In the genomic region with DNA sequence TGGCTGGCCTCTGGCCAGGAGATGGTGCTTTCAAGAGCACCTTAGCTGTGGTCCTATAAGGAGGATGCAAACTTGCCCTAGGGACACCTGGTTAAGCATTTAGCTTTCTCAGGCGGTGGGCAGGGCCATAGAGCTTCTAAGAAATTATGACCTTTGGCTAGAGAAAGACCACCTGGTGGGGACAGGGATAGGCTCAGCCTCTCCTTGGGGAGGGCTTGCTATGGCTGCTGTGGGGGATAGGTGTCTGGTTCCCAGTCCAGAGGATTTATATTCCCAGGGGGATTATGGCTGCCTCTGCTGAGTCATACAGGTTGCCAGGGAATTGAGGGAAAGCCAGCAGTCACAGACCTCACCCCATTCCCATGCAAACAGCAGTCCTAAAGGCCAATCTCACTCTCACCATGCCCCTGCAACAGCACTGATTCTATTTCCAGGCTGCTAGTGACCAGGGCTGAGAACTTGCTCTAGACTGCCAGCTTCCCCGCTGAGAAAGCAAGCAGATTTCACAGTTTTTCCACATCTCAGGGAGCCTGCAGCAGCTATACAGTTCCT, we compare ENCODE assay signal across 22 cellular contexts.
DNase-seq lines count a peak whose midpoint lies in the region; ATAC-seq and TF ChIP-seq lines count a peak whose summit lies in the region.
"Had no signal": no experiment of that assay in that cellular context is flagged by ENCODE, and none has a peak within 500 bp of the region (broad histone marks: within the 10 kb centered on the region; RNA-seq: fewer than 3 reads in every experiment).

No MANE protein-coding gene starts in this region.

- H3K18ac ChIP-seq in H9 (ENCODE audit: insufficient read length, low read depth, low read length): no peak overlapping the region

- H3K4ac ChIP-seq in H9 (ENCODE audit: low read depth, low read length): no peak overlapping the region

- H3K23me2 ChIP-seq in H9 (ENCODE audit: insufficient read length, low read depth, low read length, poor library complexity, severe bottlenecking): no peaks in the 10 kb centered on the region

- H3K27ac Mint-ChIP-seq in H9: peak overlapping the region in 1 of 3 experiments; percentile 76; a peak in 4 of 7 replicates
- H3K27ac Mint-ChIP-seq: activated CD4-positive, alpha-beta T cell treated with anti-CD3 and anti-CD28 coated beads, Interleukin-2, amount 10 ng/mL, durations not matched to agents 24 days and 14 days; stimulated activated effector memory CD8-positive, alpha-beta T cell treated with anti-CD3 and anti-CD28 coated beads, Interleukin-12 subunit alpha, Interleukin-12 subunit beta, amount 100 ng/mL, for 72 hours had no signal

- no CpG with 5 or more reads among the region's 2 CpGs for WGBS in H9 (ENCODE audit: extremely low coverage, insufficient read length, low lambda C conversion rate)

- no peaks in the 10 kb centered on the region for H4K20me1 ChIP-seq in H9 (ENCODE audit: control insufficient read depth, insufficient read depth, insufficient read length)

- H2AK5ac ChIP-seq in H9 (ENCODE audit: insufficient read length, low read length): no peak overlapping the region

- no peak overlapping the region for H4K8ac ChIP-seq in H9 (replicated peaks; ENCODE audit: insufficient read length, low read depth, low read length)

- H3K9ac ChIP-seq in H9 (ENCODE audit: extremely low read depth, insufficient read length, low read length): no peak overlapping the region

- no peak overlapping the region for H4K5ac ChIP-seq in H9 (ENCODE audit: insufficient read length, low read depth, low read length)

- no peaks in the 10 kb centered on the region for H3K36me3 Mint-ChIP-seq in H9 (ENCODE audit: insufficient read depth in 1 of 3, low read depth in 3 of 3)
- H3K36me3 Mint-ChIP-seq: stimulated activated effector memory CD8-positive, alpha-beta T cell treated with anti-CD3 and anti-CD28 coated beads, Interleukin-12 subunit alpha, Interleukin-12 subunit beta, amount 100 ng/mL, for 72 hours had no signal

- no peak overlapping the region for H2AFZ ChIP-seq in H9 (ENCODE audit: low read length)

- no peak overlapping the region for H3K4me2 ChIP-seq in H9 (ENCODE audit: insufficient read depth, insufficient read length, low read length)

- no peak overlapping the region for H2BK15ac ChIP-seq in H9 (ENCODE audit: low read depth, low read length)

- H3K14ac ChIP-seq in H9 (ENCODE audit: insufficient read depth, low read length): no peak overlapping the region

- peaks cover 2% of the 10 kb centered on the region for H3K27me3 Mint-ChIP-seq in H9 (ENCODE audit: low read depth)
- H3K27me3 Mint-ChIP-seq: activated CD4-positive, alpha-beta T cell treated with anti-CD3 and anti-CD28 coated beads, Interleukin-2, amount 10 ng/mL, durations not matched to agents 24 days and 14 days had no signal

- no peaks in the 10 kb centered on the region for H3K9me3 Mint-ChIP-seq in H9
- H3K9me3 Mint-ChIP-seq: activated CD4-positive, alpha-beta T cell treated with anti-CD3 and anti-CD28 coated beads, Interleukin-2, amount 10 ng/mL, durations not matched to agents 24 days and 14 days had no signal

- H2BK12ac ChIP-seq in H9 (ENCODE audit: insufficient read length, low read depth, low read length): no peak overlapping the region

- H3K4me3 Mint-ChIP-seq in H9: no peak overlapping the region
- H3K4me3 Mint-ChIP-seq: activated CD4-positive, alpha-beta T cell treated with anti-CD3 and anti-CD28 coated beads, Interleukin-2, amount 10 ng/mL, durations not matched to agents 24 days and 14 days; activated T-cell treated with anti-CD3 and anti-CD28 coated beads, Interleukin-2, amount 50 U/mL, for 4 hours; stimulated activated effector memory CD8-positive, alpha-beta T cell treated with anti-CD3 and anti-CD28 coated beads, Interleukin-12 subunit alpha, Interleukin-12 subunit beta, amount 100 ng/mL, for 72 hours had no signal

- no peaks in the 10 kb centered on the region for H3K36me3 ChIP-seq in BE2C
- no peaks in the 10 kb centered on the region for H3K36me3 ChIP-seq in SJCRH30
- H3K36me3 ChIP-seq: HAP-1, lower lobe of right lung, right lobe of liver, upper lobe of right lung had no signal

- DNase-seq in BE2C (peak; percentile 48), H9 (peak; percentile 40), SJCRH30 (peak; percentile 7 to 24), iPS-NIHi11 (ENCODE audit: low spot score) (peak; percentile 13), COLO668 (lab: John Stamatoyannopoulos, UW; ENCODE audit: unreplicated experiment) (no peak)
- no peak for DNase-seq in stimulated activated naive CD4-positive, alpha-beta T cell (lab: John Stamatoyannopoulos, UW)
- DNase-seq: activated CD4-positive, alpha-beta T cell treated with anti-CD3 and anti-CD28 coated beads, Interleukin-2, amount 10 ng/mL, durations not matched to agents 24 days and 14 days; activated T-cell treated with anti-CD3 and anti-CD28 coated beads, Interleukin-2, amount 50 U/mL, for 4 hours; cerebellar nuclear complex; DMS79 treated with DMSO at 0.1 percent for 48 hours; KBM-7; lower lobe of right lung; NCI-H1694; NCI-H748 treated with DMSO at 0.1 percent for 48 hours; right lobe of liver; stimulated activated CD4-positive, alpha-beta T cell treated with anti-CD3 and anti-CD28 coated beads, Interleukin-4, amount 100 ng/mL, for 1 hour; upper lobe of right lung had no signal

- peaks cover 11% of the 10 kb centered on the region in 2 experiments for H3K4me1 Mint-ChIP-seq in H9
- H3K4me1 Mint-ChIP-seq: activated CD4-positive, alpha-beta T cell treated with anti-CD3 and anti-CD28 coated beads, Interleukin-2, amount 10 ng/mL, durations not matched to agents 24 days and 14 days; stimulated activated effector memory CD8-positive, alpha-beta T cell treated with anti-CD3 and anti-CD28 coated beads, Interleukin-12 subunit alpha, Interleukin-12 subunit beta, amount 100 ng/mL, for 72 hours had no signal

- no peak overlapping the region for H2BK5ac ChIP-seq in H9 (ENCODE audit: insufficient read length, low read length)

- H3K79me1 ChIP-seq in H9 (ENCODE audit: insufficient read depth, low read depth, low read length, poor library complexity, severe bottlenecking): no peaks in the 10 kb centered on the region

- H3K27ac ChIP-seq in H9 (ENCODE audit: insufficient read length, low read depth, low read length) (no peak overlapping the region), SJCRH30 (no peak overlapping the region)
- H3K27ac ChIP-seq: lower lobe of right lung, right lobe of liver, upper lobe of right lung had no signal

- no peak overlapping the region for H3K56ac ChIP-seq in H9 (ENCODE audit: insufficient read length, low read depth, low read length)

- ATAC-seq in HG02885 (IDR thresholded peaks at IDR 0.05; ENCODE audit: poor library complexity, unreplicated experiment): no peak
- no peak for ATAC-seq in HG03432 (IDR thresholded peaks at IDR 0.05; ENCODE audit: unreplicated experiment)
- ATAC-seq: activated T-cell treated with anti-CD3 and anti-CD28 coated beads, Interleukin-2, amount 50 U/mL, for 4 hours; lower lobe of right lung; right lobe of liver; SK-N-SH treated with all-trans-retinoic acid at 6 μM for 48 hours; stimulated activated effector memory CD8-positive, alpha-beta T cell treated with anti-CD3 and anti-CD28 coated beads, Interleukin-12 subunit alpha, Interleukin-12 subunit beta, amount 100 ng/mL, for 72 hours; upper lobe of right lung had no signal

- no peak overlapping the region for H3T11ph ChIP-seq in H9 (ENCODE audit: low read length)

- no peak overlapping the region for H3K4me3 ChIP-seq in BE2C (ENCODE audit: low read depth, low read length)
- no peak overlapping the region for H3K4me3 ChIP-seq in SJCRH30
- H3K4me3 ChIP-seq: HAP-1, lower lobe of right lung, right lobe of liver, upper lobe of right lung had no signal

- peaks cover 9% of the 10 kb centered on the region for H3K4me1 ChIP-seq in BE2C
- H3K4me1 ChIP-seq in H9 (ENCODE audit: insufficient read depth, low read length): no peaks in the 10 kb centered on the region
- H3K4me1 ChIP-seq in SJCRH30: no peaks in the 10 kb centered on the region
- H3K4me1 ChIP-seq: HAP-1, lower lobe of right lung, right lobe of liver, upper lobe of right lung had no signal

- no peaks in the 10 kb centered on the region for H3K27me3 ChIP-seq in BE2C
- H3K27me3 ChIP-seq in H9 (ENCODE audit: insufficient read depth, low read length): no peaks in the 10 kb centered on the region
- H3K27me3 ChIP-seq in SJCRH30: no peaks in the 10 kb centered on the region
- H3K27me3 ChIP-seq: right lobe of liver, upper lobe of right lung had no signal

- no peak overlapping the region for H2BK120ac ChIP-seq in H9 (ENCODE audit: low read depth, low read length, poor library complexity, severe bottlenecking)

- no peak overlapping the region for H3K23ac ChIP-seq in H9 (ENCODE audit: insufficient read length, low read depth, low read length)

- no peaks in the 10 kb centered on the region for H3K79me2 ChIP-seq in H9 (ENCODE audit: insufficient read depth, low read length)

- H4K91ac ChIP-seq in H9 (ENCODE audit: insufficient read length, low read depth, low read length): no peak overlapping the region

- H2BK20ac ChIP-seq in H9 (ENCODE audit: low read depth, low read length, poor library complexity, severe bottlenecking): no peak overlapping the region

- H3K9me3 ChIP-seq in BE2C: no peaks in the 10 kb centered on the region
- H3K9me3 ChIP-seq in H9 (ENCODE audit: control insufficient read depth, low read depth, low read length): no peaks in the 10 kb centered on the region
- H3K9me3 ChIP-seq in SJCRH30 (replicated peaks): no peaks in the 10 kb centered on the region
- H3K9me3 ChIP-seq: HAP-1, lower lobe of right lung, right lobe of liver had no signal

- no peak for TF ChIP-seq CTCF in BE2C (IDR thresholded peaks at IDR 0.05; ENCODE audit: low read depth, low read length)
- no peak for TF ChIP-seq CTCF in H9 (conservative IDR thresholded peaks at IDR 0.05)

Comparison
In these comparisons a context has a peak if more than half of its experiments do, and no peak if none do; other contexts are left out.
1. DNase-seq: peak in BE2C (single experiment), H9 (single experiment), SJCRH30 (2 of 2) and iPS-NIHi11 (single experiment); none in stimulated activated naive CD4-positive, alpha-beta T cell (0 of 6) and COLO668 (single experiment).